In genomic region chr1:40014812-40015594, GRCh38 we compare ENCODE assay signal across 13 cellular contexts. TPM values are rescaled to one million over a fixed set of nuclear protein-coding genes. Genes with fewer than 3 reads are reported as not detected.
A peak's percentile ranks its signal among the peaks of the same experiment; 100 is the strongest.
DNase-seq lines count a peak whose midpoint lies in the region; ATAC-seq and TF ChIP-seq lines count a peak whose summit lies in the region.
"Had no signal": no experiment of that assay in that cellular context is flagged by ENCODE, and none has a peak within 500 bp of the region (broad histone marks: within the 10 kb centered on the region; RNA-seq: fewer than 3 reads in every experiment).

No MANE protein-coding gene starts in this region.

- H3K4me1 Mint-ChIP-seq in MCF 10A (ENCODE audit: insufficient read depth, unreplicated experiment) = peaks cover 17% of the 10 kb centered on the region
- H3K4me1 Mint-ChIP-seq in stimulated activated effector memory CD8-positive, alpha-beta T cell treated with anti-CD3 and anti-CD28 coated beads, Interleukin-12 subunit alpha, Interleukin-12 subunit beta, amount 100 ng/mL, for 72 hours = peaks cover 6% of the 10 kb centered on the region
- no peaks in the 10 kb centered on the region for H3K4me1 Mint-ChIP-seq in progenitor cell of endocrine pancreas (ENCODE audit: low read depth)
- H3K4me1 Mint-ChIP-seq: mesothelial cell of epicardium had no signal

- H3K27ac ChIP-seq in breast epithelium = no peak overlapping the region
- H3K27ac ChIP-seq in RWPE2 (ENCODE audit: poor library complexity, severe bottlenecking) = peak overlapping the region; percentile 68
- peak overlapping the region; percentile 13 for H3K27ac ChIP-seq in fibroblast of lung (ENCODE audit: insufficient read depth, low read length)
- H3K27ac ChIP-seq: esophagus squamous epithelium had no signal

- TF ChIP-seq CTCF in MCF 10A (IDR thresholded peaks at IDR 0.05; ENCODE audit: unreplicated experiment) (no peak), breast epithelium (IDR thresholded peaks at IDR 0.05) (no peak), RWPE2 (IDR thresholded peaks at IDR 0.05; ENCODE audit: poor library complexity, severe bottlenecking) (no peak), fibroblast of lung (conservative IDR thresholded peaks at IDR 0.05 in 1 of 2, IDR thresholded peaks at IDR 0.05 in 1 of 2; ENCODE audit: low read depth in 1 of 2, low read length in 2 of 2) (no peak), progenitor cell of endocrine pancreas (IDR thresholded peaks at IDR 0.05; ENCODE audit: unreplicated experiment) (no peak)

- H3K9me3 ChIP-seq in breast epithelium (no peaks in the 10 kb centered on the region), RWPE2 (ENCODE audit: severe bottlenecking) (no peaks in the 10 kb centered on the region), fibroblast of lung (ENCODE audit: control insufficient read depth, insufficient read depth, low read depth, low read length) (no peaks in the 10 kb centered on the region)
- H3K9me3 ChIP-seq: esophagus squamous epithelium had no signal

- ATAC-seq in RWPE2 (ENCODE audit: low read depth) = peak; percentile 99
- ATAC-seq in stimulated activated effector memory CD8-positive, alpha-beta T cell treated with anti-CD3 and anti-CD28 coated beads, Interleukin-12 subunit alpha, Interleukin-12 subunit beta, amount 100 ng/mL, for 72 hours = peak; percentile 100

- no peak overlapping the region for H3K4me3 Mint-ChIP-seq in MCF 10A (ENCODE audit: unreplicated experiment)
- no peak overlapping the region for H3K4me3 Mint-ChIP-seq in stimulated activated effector memory CD8-positive, alpha-beta T cell treated with anti-CD3 and anti-CD28 coated beads, Interleukin-12 subunit alpha, Interleukin-12 subunit beta, amount 100 ng/mL, for 72 hours
- H3K4me3 Mint-ChIP-seq in progenitor cell of endocrine pancreas (ENCODE audit: low read depth) = no peak overlapping the region
- H3K4me3 Mint-ChIP-seq: mesothelial cell of epicardium had no signal

- no TSS peak for BruUV-seq in MCF 10A (replicated peaks; lab: Mats Ljungman, UMichigan)

- H3K9me3 Mint-ChIP-seq in MCF 10A (ENCODE audit: unreplicated experiment) = no peaks in the 10 kb centered on the region
- no peaks in the 10 kb centered on the region for H3K9me3 Mint-ChIP-seq in stimulated activated effector memory CD8-positive, alpha-beta T cell treated with anti-CD3 and anti-CD28 coated beads, Interleukin-12 subunit alpha, Interleukin-12 subunit beta, amount 100 ng/mL, for 72 hours
- no peaks in the 10 kb centered on the region for H3K9me3 Mint-ChIP-seq in progenitor cell of endocrine pancreas (ENCODE audit: low read depth)

- no peaks in the 10 kb centered on the region for H3K4me1 ChIP-seq in breast epithelium
- H3K4me1 ChIP-seq in RWPE2 (ENCODE audit: insufficient read depth, poor library complexity, severe bottlenecking) = peaks cover 11% of the 10 kb centered on the region
- peaks cover 3% of the 10 kb centered on the region for H3K4me1 ChIP-seq in fibroblast of lung (ENCODE audit: control insufficient read depth, extremely low read depth, insufficient read depth, low read length)
- H3K4me1 ChIP-seq: esophagus squamous epithelium had no signal

- H3K27me3 ChIP-seq in breast epithelium (no peaks in the 10 kb centered on the region), RWPE2 (ENCODE audit: insufficient read depth, poor library complexity, severe bottlenecking) (no peaks in the 10 kb centered on the region), fibroblast of lung (ENCODE audit: control insufficient read depth, insufficient read depth, low read length) (no peaks in the 10 kb centered on the region)

- H3K27ac Mint-ChIP-seq in MCF 10A (ENCODE audit: low read depth, unreplicated experiment) = peak overlapping the region; percentile 82
- no peak overlapping the region for H3K27ac Mint-ChIP-seq in stimulated activated effector memory CD8-positive, alpha-beta T cell treated with anti-CD3 and anti-CD28 coated beads, Interleukin-12 subunit alpha, Interleukin-12 subunit beta, amount 100 ng/mL, for 72 hours
- H3K27ac Mint-ChIP-seq in progenitor cell of endocrine pancreas = no peak overlapping the region
- H3K27ac Mint-ChIP-seq: mesothelial cell of epicardium had no signal

- no peaks in the 10 kb centered on the region for H3K79me2 ChIP-seq in fibroblast of lung (ENCODE audit: control insufficient read depth, insufficient read depth, low read length)

- H3K4me2 ChIP-seq in fibroblast of lung (ENCODE audit: extremely low read depth, insufficient read depth, low read length) = peak overlapping the region; percentile 65

- DNase-seq in MCF 10A (ENCODE audit: unreplicated experiment) = peak; percentile 76
- no peak for DNase-seq in breast epithelium (ENCODE audit: low spot score in 2 of 2)
- no peak for DNase-seq in RWPE2 (ENCODE audit: low spot score)
- DNase-seq in fibroblast of lung (ENCODE audit: low read depth in 2 of 2) = peak; percentile 78 to 95
- DNase-seq in stimulated activated effector memory CD8-positive, alpha-beta T cell treated with anti-CD3 and anti-CD28 coated beads, Interleukin-12 subunit alpha, Interleukin-12 subunit beta, amount 100 ng/mL, for 72 hours (ENCODE audit: low spot score in 2 of 2) = peak in 1 of 2 donors; percentile 54
- no peak for DNase-seq in anterior cingulate cortex (lab: John Stamatoyannopoulos, UW)
- no peak for DNase-seq in NOMO-1 (lab: John Stamatoyannopoulos, UW; ENCODE audit: unreplicated experiment in 2 of 2)
- DNase-seq in progenitor cell of endocrine pancreas (ENCODE audit: low spot score, unreplicated experiment) = no peak
- DNase-seq: activated naive CD4-positive, alpha-beta T cell treated with Interleukin-2 at 50 U/mL for 16 hours; esophagus squamous epithelium; NCI-H510A; T1000 had no signal

- no peaks in the 10 kb centered on the region for H4K20me1 ChIP-seq in fibroblast of lung (ENCODE audit: control insufficient read depth, extremely low read depth, insufficient read depth, low read length)

- H3K36me3 ChIP-seq in breast epithelium (no peaks in the 10 kb centered on the region), RWPE2 (ENCODE audit: low read depth) (no peaks in the 10 kb centered on the region), fibroblast of lung (ENCODE audit: control insufficient read depth, insufficient read depth, low read length) (no peaks in the 10 kb centered on the region)
- H3K36me3 ChIP-seq: esophagus squamous epithelium had no signal

- H3K27me3 Mint-ChIP-seq in MCF 10A (ENCODE audit: insufficient read depth, unreplicated experiment) = no peaks in the 10 kb centered on the region
- no peaks in the 10 kb centered on the region for H3K27me3 Mint-ChIP-seq in progenitor cell of endocrine pancreas

- POLR2A ChIA-PET in MCF 10A (lab: Yijun Ruan, JAX) = interaction anchor here (0.6 to 3.5 kb wide), 10 partner anchors 11 to 360 kb away, joined by 3 to 28 read pairs (median 5); partner anchors contain the start of genes CAP1 and MFSD2A

- TF ChIP-seq POLR2A in breast epithelium (IDR thresholded peaks at IDR 0.05) = no peak

- H3K9ac ChIP-seq in fibroblast of lung (ENCODE audit: insufficient read depth, low read length) = no peak overlapping the region

- intact Hi-C loops in MCF 10A (cut with micrococcal nuclease) = loop anchor here (5.0 kb wide), 1 partner anchor 33 kb away; no protein-coding TSS in a partner anchor
- intact Hi-C loops in breast epithelium (cut with DNase I; ENCODE audit: low total_unique reads) = no loop called here

- H2AFZ ChIP-seq in fibroblast of lung (ENCODE audit: low read length) = no peak overlapping the region

- H3K36me3 Mint-ChIP-seq in MCF 10A (ENCODE audit: insufficient read depth, unreplicated experiment) (no peaks in the 10 kb centered on the region), progenitor cell of endocrine pancreas (ENCODE audit: insufficient read depth) (no peaks in the 10 kb centered on the region)
- H3K36me3 Mint-ChIP-seq in stimulated activated effector memory CD8-positive, alpha-beta T cell treated with anti-CD3 and anti-CD28 coated beads, Interleukin-12 subunit alpha, Interleukin-12 subunit beta, amount 100 ng/mL, for 72 hours = peaks cover 1% of the 10 kb centered on the region
- H3K36me3 Mint-ChIP-seq: mesothelial cell of epicardium had no signal

- no peak overlapping the region for H3K4me3 ChIP-seq in breast epithelium
- H3K4me3 ChIP-seq in RWPE2 (ENCODE audit: severe bottlenecking) = no peak overlapping the region
- no peak overlapping the region for H3K4me3 ChIP-seq in fibroblast of lung (replicated peaks in 1 of 4; ENCODE audit: control extremely low read depth in 1 of 4, insufficient read depth in 1 of 4, low read depth in 3 of 4, low read length in 4 of 4)
- H3K4me3 ChIP-seq: esophagus squamous epithelium had no signal

- CTCF ChIA-PET in MCF 10A (lab: Yijun Ruan, JAX) = interaction anchor here (0.6 to 3.2 kb wide), 6 partner anchors 17 to 163 kb away, joined by 3 to 22 read pairs (median 4); no protein-coding TSS in a partner anchor

RNA-seq across cellular contexts. Expression of gene CAP1, which starts 25.5 kb away (rescaled TPM):
- total RNA-seq in MCF 10A (2022) = 297 and 339 TPM in 2 replicates
- total RNA-seq in breast epithelium = 100 to 1,000 TPM; 244 to 285 (median 244) TPM
- total RNA-seq in fibroblast of lung = 270 and 352 TPM in 2 replicates
- polyA plus RNA-seq in fibroblast of lung = 744 and 836 TPM in 2 replicates
- polyA plus RNA-seq in fibroblast of lung (2012) = 489 and 534 TPM in 2 replicates
- 121 and 134 TPM in 2 replicates for polyA minus RNA-seq in fibroblast of lung (ENCODE audit: low replicate concordance)
- 154 and 179 TPM in 2 replicates for total RNA-seq in progenitor cell of endocrine pancreas

Comparison
In these comparisons a context has a peak if more than half of its experiments do, and no peak if none do; other contexts are left out.
1. DNase-seq: peak in MCF 10A (single experiment) and fibroblast of lung (2 of 2); none in breast epithelium (0 of 2), RWPE2 (single experiment), anterior cingulate cortex (0 of 58), NOMO-1 (0 of 2) and progenitor cell of endocrine pancreas (single experiment).
2. H3K27ac ChIP-seq: peak in RWPE2 (single experiment) and fibroblast of lung (single experiment); none in breast epithelium (0 of 2).